In genomic region chr2:20525041-20526035, GRCh38 we compare ENCODE assay signal across 1 cellular context.
TF ChIP-seq lines count a peak whose summit lies in the region.

No MANE protein-coding gene starts in this region.

TF ChIP-seq in HepG2, 621 proteins besides CTCF, POLR2A, EP300 and RAD21 (continued from another document and continues in another):
- no peak for TF ChIP-seq ARHGAP35 (CRISPR knock-in tag; IDR thresholded peaks at IDR 0.05; ENCODE audit: borderline replicate concordance)
- peak; percentile 54 for TF ChIP-seq TAF1 (CRISPR knock-in tag; IDR thresholded peaks at IDR 0.05)
- TF ChIP-seq ZNF644 (CRISPR knock-in tag; IDR thresholded peaks at IDR 0.05; ENCODE audit: low read depth): peak; percentile 32; the same call in 1 of the 2 replicates
- TF ChIP-seq SRY (CRISPR knock-in tag; IDR thresholded peaks at IDR 0.05): peak; percentile 80; the same call in 1 of the 2 replicates
- 0 out of 2 replicates have a peak, but pooled peaks have one; percentile 49 for TF ChIP-seq ZNF101 (CRISPR knock-in tag; IDR thresholded peaks at IDR 0.05; ENCODE audit: borderline replicate concordance, low read depth)
- TF ChIP-seq HIVEP1 (CRISPR knock-in tag; IDR thresholded peaks at IDR 0.05): peak; percentile 87; the same call in 1 of the 2 replicates
- TF ChIP-seq ZNF720 (CRISPR knock-in tag; IDR thresholded peaks at IDR 0.05): 0 out of 2 replicates have a peak, but pooled peaks have one; percentile 13
- TF ChIP-seq TSC22D2 (CRISPR knock-in tag; IDR thresholded peaks at IDR 0.05; ENCODE audit: borderline replicate concordance): 0 out of 2 replicates have a peak, but pooled peaks have one; percentile 25
- peak; percentile 62 for TF ChIP-seq ZNF609 (CRISPR knock-in tag; IDR thresholded peaks at IDR 0.05; ENCODE audit: borderline replicate concordance)
- TF ChIP-seq ZNF691 (CRISPR knock-in tag; IDR thresholded peaks at IDR 0.05; ENCODE audit: borderline replicate concordance, low read depth): peak; percentile 88
- TF ChIP-seq MEF2D (CRISPR knock-in tag; IDR thresholded peaks at IDR 0.05): peak; percentile 40; the same call in 1 of the 2 replicates
- peak; percentile 92 for TF ChIP-seq FOSL2 (CRISPR knock-in tag; IDR thresholded peaks at IDR 0.05)
- TF ChIP-seq CSRNP1 (CRISPR knock-in tag; IDR thresholded peaks at IDR 0.05): 0 out of 2 replicates have a peak, but pooled peaks have one; percentile 34
- peak; percentile 60; the same call in 1 of the 2 replicates for TF ChIP-seq THAP11 (CRISPR knock-in tag; IDR thresholded peaks at IDR 0.05)
- TF ChIP-seq SMC3 (IDR thresholded peaks at IDR 0.05; ENCODE audit: low read length): peak; percentile 63
- no peak for TF ChIP-seq KAT2B (IDR thresholded peaks at IDR 0.05; ENCODE audit: borderline replicate concordance, low read depth, low read length)
- TF ChIP-seq ATF4 (CRISPR knock-in tag; IDR thresholded peaks at IDR 0.05): no peak; a peak in 1 of 4 replicates
- TF ChIP-seq JUND (CRISPR knock-in tag; IDR thresholded peaks at IDR 0.05): peak; percentile 71; the same call in 1 of the 2 replicates
- TF ChIP-seq KIAA2018 (CRISPR knock-in tag; IDR thresholded peaks at IDR 0.05; ENCODE audit: borderline replicate concordance): no peak
- TF ChIP-seq SNAPC5 (CRISPR knock-in tag; IDR thresholded peaks at IDR 0.05; ENCODE audit: borderline replicate concordance): no peak
- peak; percentile 66; the same call in 1 of the 2 replicates for TF ChIP-seq NFKBIZ (CRISPR knock-in tag; IDR thresholded peaks at IDR 0.05)
- TF ChIP-seq GATAD1 (CRISPR knock-in tag; IDR thresholded peaks at IDR 0.05): peak; percentile 35; the same call in 1 of the 2 replicates
- no peak for TF ChIP-seq RFXANK (CRISPR knock-in tag; IDR thresholded peaks at IDR 0.05)
- TF ChIP-seq ZNF251 (CRISPR knock-in tag; IDR thresholded peaks at IDR 0.05): 0 out of 2 replicates have a peak, but pooled peaks have one; percentile 80
- no peak for TF ChIP-seq DDIT3 (CRISPR knock-in tag; IDR thresholded peaks at IDR 0.05)
- TF ChIP-seq ZSCAN25 (CRISPR knock-in tag; IDR thresholded peaks at IDR 0.05): no peak; the same call in 1 of the 2 replicates
- TF ChIP-seq ZNF570 (CRISPR knock-in tag; IDR thresholded peaks at IDR 0.05; ENCODE audit: borderline replicate concordance): no peak
- TF ChIP-seq MAFG (CRISPR knock-in tag; IDR thresholded peaks at IDR 0.05): no peak
- TF ChIP-seq HDAC2 (CRISPR knock-in tag; IDR thresholded peaks at IDR 0.05): peak; percentile 79
- peak; percentile 29; the same call in 1 of the 2 replicates for TF ChIP-seq MYC (CRISPR knock-in tag; IDR thresholded peaks at IDR 0.05; ENCODE audit: borderline replicate concordance)
- TF ChIP-seq ZNF543 (CRISPR knock-in tag; IDR thresholded peaks at IDR 0.05): peak; percentile 67; the same call in 1 of the 2 replicates
- no peak for TF ChIP-seq SNRNP70 (IDR thresholded peaks at IDR 0.05; ENCODE audit: low read depth, low read length)
- peak; percentile 60 for TF ChIP-seq XRCC5 (optimal IDR thresholded peaks at IDR 0.05; ENCODE audit: low read length)
- peak; percentile 84; the same call in 1 of the 2 replicates for TF ChIP-seq MEIS2 (CRISPR knock-in tag; IDR thresholded peaks at IDR 0.05)
- no peak for TF ChIP-seq ZNF780A (CRISPR knock-in tag; IDR thresholded peaks at IDR 0.05)
- no peak for TF ChIP-seq FOXA1 (IDR thresholded peaks at IDR 0.05)
- TF ChIP-seq FOXA1 (CRISPR knock-in tag; IDR thresholded peaks at IDR 0.05): no peak; the same call in 1 of the 2 replicates
- no peak for TF ChIP-seq ZBTB49 (CRISPR knock-in tag; IDR thresholded peaks at IDR 0.05; ENCODE audit: borderline replicate concordance)
- peak; percentile 43; the same call in 1 of the 2 replicates for TF ChIP-seq ZBTB8A (CRISPR knock-in tag; IDR thresholded peaks at IDR 0.05; ENCODE audit: borderline replicate concordance, low read depth)
- TF ChIP-seq MLX (CRISPR knock-in tag; IDR thresholded peaks at IDR 0.05): no peak
- TF ChIP-seq ZNF75D (CRISPR knock-in tag; IDR thresholded peaks at IDR 0.05; ENCODE audit: borderline replicate concordance): no peak
- peak; percentile 75 for TF ChIP-seq DRAP1 (CRISPR knock-in tag; IDR thresholded peaks at IDR 0.05)
